19 cellular contexts compared by ENCODE assay signal in genomic region chr11:69923196-69923595, GRCh38.
"Had no signal": no experiment of that assay in that cellular context is flagged by ENCODE, and none has a peak within 500 bp of the region (broad histone marks: within the 10 kb centered on the region; RNA-seq: fewer than 3 reads in every experiment).

No MANE protein-coding gene starts in this region.

- H3K9me3 ChIP-seq: heart right ventricle, thoracic aorta had no signal

- H3K4me1 Mint-ChIP-seq: central memory CD8-positive, alpha-beta T cell had no signal

- ATAC-seq: heart right ventricle; natural killer cell treated with Interleukin-12 subunit alpha and Interleukin-12 subunit beta and Interleukin-15 and Interleukin-18, amount 100 ng/mL, for 72 hours; stimulated activated effector memory CD8-positive, alpha-beta T cell treated with anti-CD3 and anti-CD28 coated beads, Interleukin-12 subunit alpha, Interleukin-12 subunit beta, amount 100 ng/mL, for 72 hours had no signal

- H3K9me3 Mint-ChIP-seq: activated CD4-positive, alpha-beta memory T cell treated with anti-CD3 and anti-CD28 coated beads for 36 hours; activated T-helper 1 cell treated with anti-CD3 and anti-CD28 coated beads, Interleukin-12 subunit alpha, Interleukin-12 subunit beta, Interleukin-2, Interleukin-4 antibody, amounts not matched to agents 30 ng/mL and 10 ng/mL and 1 ng/mL, durations not matched to agents 14 hours and 24 hours and 36 hours; central memory CD8-positive, alpha-beta T cell; immature natural killer cell; natural killer cell treated with Interleukin-12 subunit alpha and Interleukin-12 subunit beta and Interleukin-15 and Interleukin-18, amount 100 ng/mL, for 72 hours; stimulated activated effector memory CD8-positive, alpha-beta T cell treated with anti-CD3 and anti-CD28 coated beads, Interleukin-12 subunit alpha, Interleukin-12 subunit beta, amount 100 ng/mL, for 72 hours; T-helper 2 cell treated with Interferon-gamma antibody and Interleukin-4, amounts not matched to agents 5 μg/mL and 100 μg/mL, for 36 hours had no signal

- H3K4me3 ChIP-seq: heart right ventricle, SK-N-MC, thoracic aorta had no signal

- H3K36me3 ChIP-seq: brain microvascular endothelial cell, heart right ventricle, thoracic aorta had no signal

- DNase-seq: activated CD4-positive, alpha-beta memory T cell treated with anti-CD3 and anti-CD28 coated beads for 36 hours; activated naive CD4-positive, alpha-beta T cell; activated T-cell treated with anti-CD3 and anti-CD28 coated beads for 4 hours; anterior cingulate cortex; brain microvascular endothelial cell; cortex of kidney; heart right ventricle; immature natural killer cell; nucleus accumbens; small intestine; stimulated activated CD4-positive, alpha-beta T cell treated with anti-CD3 and anti-CD28 coated beads, Interleukin-4, amount 100 ng/mL, for 24 hours had no signal

- H3K4me3 Mint-ChIP-seq: activated CD4-positive, alpha-beta memory T cell treated with anti-CD3 and anti-CD28 coated beads for 36 hours; activated T-helper 1 cell treated with anti-CD3 and anti-CD28 coated beads, Interleukin-12 subunit alpha, Interleukin-12 subunit beta, Interleukin-2, Interleukin-4 antibody, amounts not matched to agents 30 ng/mL and 10 ng/mL and 1 ng/mL, durations not matched to agents 14 hours and 24 hours and 36 hours; central memory CD8-positive, alpha-beta T cell; immature natural killer cell; natural killer cell treated with Interleukin-12 subunit alpha and Interleukin-12 subunit beta and Interleukin-15 and Interleukin-18, amount 100 ng/mL, for 72 hours; stimulated activated effector memory CD8-positive, alpha-beta T cell treated with anti-CD3 and anti-CD28 coated beads, Interleukin-12 subunit alpha, Interleukin-12 subunit beta, amount 100 ng/mL, for 72 hours; T-helper 2 cell treated with Interferon-gamma antibody and Interleukin-4, amounts not matched to agents 5 μg/mL and 100 μg/mL, for 36 hours had no signal

- H3K27ac Mint-ChIP-seq: activated CD4-positive, alpha-beta memory T cell treated with anti-CD3 and anti-CD28 coated beads for 36 hours; activated T-helper 1 cell treated with anti-CD3 and anti-CD28 coated beads, Interleukin-12 subunit alpha, Interleukin-12 subunit beta, Interleukin-2, Interleukin-4 antibody, amounts not matched to agents 30 ng/mL and 10 ng/mL and 1 ng/mL, durations not matched to agents 14 hours and 24 hours and 36 hours; natural killer cell treated with Interleukin-12 subunit alpha and Interleukin-12 subunit beta and Interleukin-15 and Interleukin-18, amount 100 ng/mL, for 72 hours; progenitor cell of endocrine pancreas; stimulated activated effector memory CD8-positive, alpha-beta T cell treated with anti-CD3 and anti-CD28 coated beads, Interleukin-12 subunit alpha, Interleukin-12 subunit beta, amount 100 ng/mL, for 72 hours; T-helper 2 cell treated with Interferon-gamma antibody and Interleukin-4, amounts not matched to agents 5 μg/mL and 100 μg/mL, for 36 hours had no signal

- H3K36me3 Mint-ChIP-seq: activated CD4-positive, alpha-beta memory T cell treated with anti-CD3 and anti-CD28 coated beads for 36 hours; immature natural killer cell; natural killer cell treated with Interleukin-12 subunit alpha and Interleukin-12 subunit beta and Interleukin-15 and Interleukin-18, amount 100 ng/mL, for 72 hours; stimulated activated effector memory CD8-positive, alpha-beta T cell treated with anti-CD3 and anti-CD28 coated beads, Interleukin-12 subunit alpha, Interleukin-12 subunit beta, amount 100 ng/mL, for 72 hours had no signal
